In genomic region chr12:108779998-108780688, GRCh38 we compare ENCODE assay signal across 17 cellular contexts. TPM values are rescaled to one million over a fixed set of nuclear protein-coding genes. Genes with fewer than 3 reads are reported as not detected.
A peak's percentile ranks its signal among the peaks of the same experiment; 100 is the strongest.
DNase-seq lines count a peak whose midpoint lies in the region; ATAC-seq and TF ChIP-seq lines count a peak whose summit lies in the region.
"Had no signal": no experiment of that assay in that cellular context is flagged by ENCODE, and none has a peak within 500 bp of the region (broad histone marks: within the 10 kb centered on the region; RNA-seq: fewer than 3 reads in every experiment).

No MANE protein-coding gene starts in this region.

- H3K4me3 ChIP-seq in esophagus muscularis mucosa (no peak overlapping the region), tibial artery (no peak overlapping the region)
- H3K4me3 ChIP-seq: cardiac muscle cell, ovary had no signal

- H3K9me3 Mint-ChIP-seq in activated CD8-positive, alpha-beta T cell treated with anti-CD3 and anti-CD28 coated beads for 36 hours, result no peaks in the 10 kb centered on the region
- no peaks in the 10 kb centered on the region for H3K9me3 Mint-ChIP-seq in activated CD8-positive, alpha-beta T cell treated with anti-CD3 and anti-CD28 coated beads, Interleukin-2, amount 10 ng/mL, durations not matched to agents 7 days and 5 days (ENCODE audit: insufficient read depth)
- H3K9me3 Mint-ChIP-seq: activated T-cell treated with anti-CD3 and anti-CD28 coated beads, Interleukin-2, amount 50 U/mL, for 72 hours; CD4-positive, CD25-positive, alpha-beta regulatory T cell; T-helper 1 cell treated with Interleukin-12 subunit alpha and Interleukin-12 subunit beta and Interleukin-4 antibody, amounts not matched to agents 30 μg/mL and 1 μg/mL, for 36 hours had no signal

- in situ Hi-C loops in ACHN (cut with HindIII; ENCODE audit: low pct_ligation_motif_present, low pct_unique_long_range_greater_than_20kb, low sequenced_read_pairs), result no loop called here

- peaks cover 3% of the 10 kb centered on the region for H3K4me1 Mint-ChIP-seq in activated CD8-positive, alpha-beta T cell treated with anti-CD3 and anti-CD28 coated beads for 36 hours (ENCODE audit: low read depth)
- H3K4me1 Mint-ChIP-seq in activated CD8-positive, alpha-beta T cell treated with anti-CD3 and anti-CD28 coated beads, Interleukin-2, amount 10 ng/mL, durations not matched to agents 7 days and 5 days (ENCODE audit: low read depth), result no peaks in the 10 kb centered on the region
- H3K4me1 Mint-ChIP-seq: CD4-positive, CD25-positive, alpha-beta regulatory T cell had no signal

- H3K9me3 ChIP-seq in esophagus muscularis mucosa, result no peaks in the 10 kb centered on the region
- no peaks in the 10 kb centered on the region for H3K9me3 ChIP-seq in tibial artery
- H3K9me3 ChIP-seq: ovary had no signal

- H3K27ac ChIP-seq in esophagus muscularis mucosa (replicated peaks in 1 of 4), result peak overlapping the region in 3 of 4 donors; percentile 15 to 48 (median 28)
- peak overlapping the region; percentile 42 to 47 for H3K27ac ChIP-seq in tibial artery
- H3K27ac ChIP-seq: cardiac muscle cell, ovary, VCaP had no signal

- CTCF ChIA-PET in activated CD8-positive, alpha-beta T cell treated with anti-CD3 and anti-CD28 coated beads for 36 hours (lab: Charles Lee), result interaction anchor here (1.2 kb wide), 1 partner anchor 24 kb away, joined by 3 read pairs; no protein-coding TSS in a partner anchor
- CTCF ChIA-PET in activated CD8-positive, alpha-beta T cell treated with anti-CD3 and anti-CD28 coated beads, Interleukin-2, amount 10 ng/mL, durations not matched to agents 7 days and 5 days (lab: Charles Lee), result interaction anchor here (0.8 kb wide), 1 partner anchor 67 kb away, joined by 3 read pairs; no protein-coding TSS in a partner anchor

- H3K4me3 Mint-ChIP-seq in activated CD8-positive, alpha-beta T cell treated with anti-CD3 and anti-CD28 coated beads for 36 hours, result no peak overlapping the region
- H3K4me3 Mint-ChIP-seq in activated CD8-positive, alpha-beta T cell treated with anti-CD3 and anti-CD28 coated beads, Interleukin-2, amount 10 ng/mL, durations not matched to agents 7 days and 5 days, result no peak overlapping the region
- H3K4me3 Mint-ChIP-seq: activated T-cell treated with anti-CD3 and anti-CD28 coated beads, Interleukin-2, amount 50 U/mL, for 72 hours; CD4-positive, CD25-positive, alpha-beta regulatory T cell; T-helper 1 cell treated with Interleukin-12 subunit alpha and Interleukin-12 subunit beta and Interleukin-4 antibody, amounts not matched to agents 30 μg/mL and 1 μg/mL, for 36 hours had no signal

- TF ChIP-seq POLR2A in esophagus muscularis mucosa (IDR thresholded peaks at IDR 0.05; ENCODE audit: low read depth), result no peak

- H3K27me3 Mint-ChIP-seq in activated CD8-positive, alpha-beta T cell treated with anti-CD3 and anti-CD28 coated beads for 36 hours, result no peaks in the 10 kb centered on the region
- peaks cover 2% of the 10 kb centered on the region for H3K27me3 Mint-ChIP-seq in activated CD8-positive, alpha-beta T cell treated with anti-CD3 and anti-CD28 coated beads, Interleukin-2, amount 10 ng/mL, durations not matched to agents 7 days and 5 days (ENCODE audit: low read depth)
- H3K27me3 Mint-ChIP-seq: CD4-positive, CD25-positive, alpha-beta regulatory T cell had no signal

- H3K27ac Mint-ChIP-seq in activated CD8-positive, alpha-beta T cell treated with anti-CD3 and anti-CD28 coated beads for 36 hours, result no peak overlapping the region
- H3K27ac Mint-ChIP-seq in activated CD8-positive, alpha-beta T cell treated with anti-CD3 and anti-CD28 coated beads, Interleukin-2, amount 10 ng/mL, durations not matched to agents 7 days and 5 days, result no peak overlapping the region
- H3K27ac Mint-ChIP-seq: activated T-cell treated with anti-CD3 and anti-CD28 coated beads, Interleukin-2, amount 50 U/mL, for 72 hours; CD4-positive, CD25-positive, alpha-beta regulatory T cell; T-helper 1 cell treated with Interleukin-12 subunit alpha and Interleukin-12 subunit beta and Interleukin-4 antibody, amounts not matched to agents 30 μg/mL and 1 μg/mL, for 36 hours had no signal

- H3K36me3 Mint-ChIP-seq in activated CD8-positive, alpha-beta T cell treated with anti-CD3 and anti-CD28 coated beads for 36 hours (ENCODE audit: low read depth), result no peaks in the 10 kb centered on the region
- H3K36me3 Mint-ChIP-seq in activated CD8-positive, alpha-beta T cell treated with anti-CD3 and anti-CD28 coated beads, Interleukin-2, amount 10 ng/mL, durations not matched to agents 7 days and 5 days (ENCODE audit: low read depth), result no peaks in the 10 kb centered on the region

- 72% methylated on average over 9 of the region's 9 CpGs for WGBS in esophagus muscularis mucosa

- peaks cover 36 to 46% (median 39%) of the 10 kb centered on the region in 4 donors for H3K4me1 ChIP-seq in esophagus muscularis mucosa
- H3K4me1 ChIP-seq in tibial artery, result peaks cover 0 to 30% (median 13%) of the 10 kb centered on the region in 4 donors

- no peak for ATAC-seq in activated CD8-positive, alpha-beta T cell treated with anti-CD3 and anti-CD28 coated beads for 36 hours
- ATAC-seq in activated CD8-positive, alpha-beta T cell treated with anti-CD3 and anti-CD28 coated beads, Interleukin-2, amount 10 ng/mL, durations not matched to agents 7 days and 5 days, result no peak
- ATAC-seq in left colon, result peak; percentile 52
- ATAC-seq: activated T-cell treated with anti-CD3 and anti-CD28 coated beads, Interleukin-2, amount 50 U/mL, for 72 hours had no signal

- intact Hi-C loops in activated CD8-positive, alpha-beta T cell treated with anti-CD3 and anti-CD28 coated beads for 36 hours (cut with micrococcal nuclease), result no loop called here
- intact Hi-C loops in esophagus muscularis mucosa (cut with DNase I), result no loop called here
- intact Hi-C loops in left colon (cut with DNase I, micrococcal nuclease), result no loop called here
- intact Hi-C loops in tibial artery (cut with DNase I; ENCODE audit: low total_unique reads), result no loop called here

- H3K27me3 ChIP-seq in esophagus muscularis mucosa (no peaks in the 10 kb centered on the region), tibial artery (no peaks in the 10 kb centered on the region)
- H3K27me3 ChIP-seq: cardiac muscle cell, ovary had no signal

- no peak for TF ChIP-seq EP300 in esophagus muscularis mucosa (IDR thresholded peaks at IDR 0.05)

- POLR2A ChIA-PET in activated CD8-positive, alpha-beta T cell treated with anti-CD3 and anti-CD28 coated beads for 36 hours (lab: Charles Lee), result no interaction called here
- POLR2A ChIA-PET in activated CD8-positive, alpha-beta T cell treated with anti-CD3 and anti-CD28 coated beads, Interleukin-2, amount 10 ng/mL, durations not matched to agents 7 days and 5 days (lab: Charles Lee), result interaction anchor here (0.5 kb wide), 1 partner anchor 171 kb away, joined by 3 read pairs; no protein-coding TSS in a partner anchor

- peak; percentile 28 for DNase-seq in activated CD8-positive, alpha-beta T cell treated with anti-CD3 and anti-CD28 coated beads for 36 hours
- no peak for DNase-seq in activated CD8-positive, alpha-beta T cell treated with anti-CD3 and anti-CD28 coated beads, Interleukin-2, amount 10 ng/mL, durations not matched to agents 7 days and 5 days
- no peak for DNase-seq in esophagus muscularis mucosa (ENCODE audit: extremely low spot score)
- DNase-seq in left colon, result no peak
- DNase-seq in tibial artery, result no peak
- DNase-seq in ACHN, result no peak
- DNase-seq in activated naive CD4-positive, alpha-beta T cell treated with Interleukin-2 at 50 U/mL for 16 hours, result no peak
- DNase-seq in mesenteric fat pad (ENCODE audit: low spot score), result no peak
- DNase-seq: activated CD4-positive, alpha-beta T cell treated with anti-CD3 and anti-CD28 coated beads, Interleukin-2, amount 50 U/mL, for 48 hours; activated T-cell treated with anti-CD3 and anti-CD28 coated beads, Interleukin-2, amount 50 U/mL, for 72 hours; CD4-positive, CD25-positive, alpha-beta regulatory T cell; NCI-H1436; small intestine had no signal

- H3K36me3 ChIP-seq in esophagus muscularis mucosa (peaks cover 0 to 19% (median 2%) of the 10 kb centered on the region in 4 donors), tibial artery (peaks cover 0 to 12% (median 0%) of the 10 kb centered on the region in 3 donors)
- H3K36me3 ChIP-seq: cardiac muscle cell, ovary had no signal

- TF ChIP-seq CTCF in activated CD8-positive, alpha-beta T cell treated with anti-CD3 and anti-CD28 coated beads for 36 hours (IDR thresholded peaks at IDR 0.05), result no peak
- TF ChIP-seq CTCF in esophagus muscularis mucosa (IDR thresholded peaks at IDR 0.05), result no peak
- no peak for TF ChIP-seq CTCF in tibial artery (IDR thresholded peaks at IDR 0.05)

RNA-seq across cellular contexts. Expression of gene CORO1C, which starts 48.8 kb away (rescaled TPM):
- total RNA-seq in activated CD8-positive, alpha-beta T cell treated with anti-CD3 and anti-CD28 coated beads for 36 hours, result 10 to 100 TPM; 90.1 to 98.9 TPM
- 10 to 100 TPM; 66.3 to 69.2 TPM for total RNA-seq in activated CD8-positive, alpha-beta T cell treated with anti-CD3 and anti-CD28 coated beads, Interleukin-2, amount 10 ng/mL, durations not matched to agents 7 days and 5 days
- total RNA-seq in esophagus muscularis mucosa, result 100 to 1,000 TPM; 221 to 441 (median 315) TPM
- 100 to 1,000 TPM in 1 of 2 donors, 10 to 100 TPM in 1; 85.6 to 128 TPM for total RNA-seq in left colon
- 241 TPM for total RNA-seq in mesenteric fat pad
